In the genomic region with DNA sequence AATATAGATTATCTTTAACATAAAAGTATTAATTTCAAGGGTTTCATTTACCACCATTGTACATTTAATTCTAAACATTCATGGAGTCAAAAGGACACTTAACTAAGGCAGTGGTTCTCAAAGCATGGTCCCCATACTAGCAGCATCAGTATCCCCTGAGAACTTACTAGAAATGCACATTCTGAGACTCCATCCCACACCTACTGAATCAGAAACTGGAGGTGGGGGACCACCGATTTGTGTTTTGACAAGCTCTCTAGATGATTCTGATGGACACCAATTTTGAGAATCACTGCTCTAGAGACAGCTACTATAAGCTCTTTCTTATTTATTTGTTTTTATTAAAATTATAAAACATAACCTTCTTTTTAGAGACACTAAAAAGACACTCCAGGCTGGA, we compare ENCODE assay signal across 27 cellular contexts. TPM values are rescaled to one million over a fixed set of nuclear protein-coding genes. Genes with fewer than 3 reads are reported as not detected.
DNase-seq lines count a peak whose midpoint lies in the region; ATAC-seq lines count a peak whose summit lies in the region.
"Had no signal": no experiment of that assay in that cellular context is flagged by ENCODE, and none has a peak within 500 bp of the region (broad histone marks: within the 10 kb centered on the region; RNA-seq: fewer than 3 reads in every experiment).

No MANE protein-coding gene starts in this region.

- no peaks in the 10 kb centered on the region for H3K9me3 Mint-ChIP-seq in effector memory CD8-positive, alpha-beta T cell
- no peaks in the 10 kb centered on the region for H3K9me3 Mint-ChIP-seq in stimulated activated effector memory CD8-positive, alpha-beta T cell treated with anti-CD3 and anti-CD28 coated beads, Interleukin-12 subunit alpha, Interleukin-12 subunit beta, amount 100 ng/mL, for 72 hours
- no peaks in the 10 kb centered on the region for H3K9me3 Mint-ChIP-seq in natural killer cell treated with Interleukin-12 subunit alpha and Interleukin-12 subunit beta and Interleukin-15 and Interleukin-18, amount 100 ng/mL, for 72 hours
- H3K9me3 Mint-ChIP-seq in activated T-helper 17 cell treated with anti-CD3 and anti-CD28 coated beads, Interleukin-2, amount 50 U/mL, for 72 hours, result no peaks in the 10 kb centered on the region
- H3K9me3 Mint-ChIP-seq: CD14-positive monocyte; CD4-positive, alpha-beta memory T cell; CD4-positive, alpha-beta T cell; CD4-positive, CD25-positive, alpha-beta regulatory T cell; CD8-positive, alpha-beta memory T cell; CD8-positive, alpha-beta T cell had no signal

- H3K4me3 Mint-ChIP-seq in effector memory CD8-positive, alpha-beta T cell, result no peak overlapping the region
- no peak overlapping the region for H3K4me3 Mint-ChIP-seq in stimulated activated effector memory CD8-positive, alpha-beta T cell treated with anti-CD3 and anti-CD28 coated beads, Interleukin-12 subunit alpha, Interleukin-12 subunit beta, amount 100 ng/mL, for 72 hours
- H3K4me3 Mint-ChIP-seq in natural killer cell treated with Interleukin-12 subunit alpha and Interleukin-12 subunit beta and Interleukin-15 and Interleukin-18, amount 100 ng/mL, for 72 hours, result no peak overlapping the region
- H3K4me3 Mint-ChIP-seq in activated T-helper 17 cell treated with anti-CD3 and anti-CD28 coated beads, Interleukin-2, amount 50 U/mL, for 72 hours, result no peak overlapping the region
- H3K4me3 Mint-ChIP-seq: B cell; CD14-positive monocyte; CD4-positive, alpha-beta memory T cell; CD4-positive, alpha-beta T cell; CD4-positive, CD25-positive, alpha-beta regulatory T cell; CD8-positive, alpha-beta memory T cell; CD8-positive, alpha-beta T cell had no signal

- no peak for DNase-seq in effector memory CD8-positive, alpha-beta T cell
- DNase-seq in stimulated activated effector memory CD8-positive, alpha-beta T cell treated with anti-CD3 and anti-CD28 coated beads, Interleukin-12 subunit alpha, Interleukin-12 subunit beta, amount 100 ng/mL, for 72 hours (ENCODE audit: low spot score in 2 of 2), result no peak
- no peak for DNase-seq in natural killer cell treated with Interleukin-12 subunit alpha and Interleukin-12 subunit beta and Interleukin-15 and Interleukin-18, amount 100 ng/mL, for 72 hours (ENCODE audit: low spot score)
- DNase-seq: 8988T; ACHN; AML-193; BE2C; C1 segment of cervical spinal cord; Caco-2; Calu3; CD4-positive, alpha-beta memory T cell; CD4-positive, alpha-beta T cell; CD4-positive, CD25-positive, alpha-beta regulatory T cell; CD8-positive, alpha-beta memory T cell; CD8-positive, alpha-beta T cell; COR-L47; DMS 273 treated with DMSO at 0.1 percent for 48 hours; DMS153; DMS53; DMS79; DMS79 treated with DMSO at 0.1 percent for 48 hours; DND-41; EL had no signal

- H3K27ac Mint-ChIP-seq in effector memory CD8-positive, alpha-beta T cell, result peak overlapping the region; percentile 12 to 35
- H3K27ac Mint-ChIP-seq in stimulated activated effector memory CD8-positive, alpha-beta T cell treated with anti-CD3 and anti-CD28 coated beads, Interleukin-12 subunit alpha, Interleukin-12 subunit beta, amount 100 ng/mL, for 72 hours, result no peak overlapping the region
- H3K27ac Mint-ChIP-seq in natural killer cell treated with Interleukin-12 subunit alpha and Interleukin-12 subunit beta and Interleukin-15 and Interleukin-18, amount 100 ng/mL, for 72 hours, result no peak overlapping the region
- H3K27ac Mint-ChIP-seq in activated T-helper 17 cell treated with anti-CD3 and anti-CD28 coated beads, Interleukin-2, amount 50 U/mL, for 72 hours, result no peak overlapping the region
- H3K27ac Mint-ChIP-seq: B cell; CD4-positive, alpha-beta T cell; CD4-positive, CD25-positive, alpha-beta regulatory T cell; CD8-positive, alpha-beta memory T cell; CD8-positive, alpha-beta T cell had no signal

- ATAC-seq in effector memory CD8-positive, alpha-beta T cell (replicated peaks), result no peak
- peak; percentile 57 for ATAC-seq in stimulated activated effector memory CD8-positive, alpha-beta T cell treated with anti-CD3 and anti-CD28 coated beads, Interleukin-12 subunit alpha, Interleukin-12 subunit beta, amount 100 ng/mL, for 72 hours
- ATAC-seq in natural killer cell treated with Interleukin-12 subunit alpha and Interleukin-12 subunit beta and Interleukin-15 and Interleukin-18, amount 100 ng/mL, for 72 hours, result no peak
- no peak for ATAC-seq in activated T-helper 17 cell treated with anti-CD3 and anti-CD28 coated beads, Interleukin-2, amount 50 U/mL, for 72 hours (replicated peaks)
- ATAC-seq: A549; CD8-positive, alpha-beta T cell had no signal

- H3K27me3 Mint-ChIP-seq in effector memory CD8-positive, alpha-beta T cell, result no peaks in the 10 kb centered on the region
- H3K27me3 Mint-ChIP-seq in natural killer cell treated with Interleukin-12 subunit alpha and Interleukin-12 subunit beta and Interleukin-15 and Interleukin-18, amount 100 ng/mL, for 72 hours, result no peaks in the 10 kb centered on the region
- H3K27me3 Mint-ChIP-seq in activated T-helper 17 cell treated with anti-CD3 and anti-CD28 coated beads, Interleukin-2, amount 50 U/mL, for 72 hours, result no peaks in the 10 kb centered on the region
- H3K27me3 Mint-ChIP-seq: B cell; CD4-positive, alpha-beta memory T cell; CD4-positive, alpha-beta T cell; CD4-positive, CD25-positive, alpha-beta regulatory T cell; CD8-positive, alpha-beta memory T cell had no signal

- no peaks in the 10 kb centered on the region for H3K4me1 Mint-ChIP-seq in effector memory CD8-positive, alpha-beta T cell (ENCODE audit: low read depth in 2 of 2)
- H3K4me1 Mint-ChIP-seq in stimulated activated effector memory CD8-positive, alpha-beta T cell treated with anti-CD3 and anti-CD28 coated beads, Interleukin-12 subunit alpha, Interleukin-12 subunit beta, amount 100 ng/mL, for 72 hours, result no peaks in the 10 kb centered on the region
- peaks cover 0 to 1% of the 10 kb centered on the region in 2 donors for H3K4me1 Mint-ChIP-seq in natural killer cell treated with Interleukin-12 subunit alpha and Interleukin-12 subunit beta and Interleukin-15 and Interleukin-18, amount 100 ng/mL, for 72 hours (ENCODE audit: low read depth in 2 of 2)
- H3K4me1 Mint-ChIP-seq in activated T-helper 17 cell treated with anti-CD3 and anti-CD28 coated beads, Interleukin-2, amount 50 U/mL, for 72 hours, result peaks cover 6% of the 10 kb centered on the region
- H3K4me1 Mint-ChIP-seq: B cell, CD14-positive monocyte had no signal

- H3K36me3 Mint-ChIP-seq in effector memory CD8-positive, alpha-beta T cell (ENCODE audit: insufficient read depth), result peaks cover 71% of the 10 kb centered on the region
- peaks cover 79% of the 10 kb centered on the region for H3K36me3 Mint-ChIP-seq in stimulated activated effector memory CD8-positive, alpha-beta T cell treated with anti-CD3 and anti-CD28 coated beads, Interleukin-12 subunit alpha, Interleukin-12 subunit beta, amount 100 ng/mL, for 72 hours
- H3K36me3 Mint-ChIP-seq in natural killer cell treated with Interleukin-12 subunit alpha and Interleukin-12 subunit beta and Interleukin-15 and Interleukin-18, amount 100 ng/mL, for 72 hours, result peaks cover 13% of the 10 kb centered on the region
- H3K36me3 Mint-ChIP-seq in activated T-helper 17 cell treated with anti-CD3 and anti-CD28 coated beads, Interleukin-2, amount 50 U/mL, for 72 hours (ENCODE audit: low read depth), result peaks cover 86% of the 10 kb centered on the region

RNA-seq across cellular contexts. Expression of gene SENP5, which starts 34.0 kb away (rescaled TPM):
- total RNA-seq in natural killer cell treated with Interleukin-12 subunit alpha and Interleukin-12 subunit beta and Interleukin-15 and Interleukin-18, amount 100 ng/mL, for 72 hours, result 10 to 100 TPM; 54.5 to 68.4 TPM
- total RNA-seq in activated T-helper 17 cell treated with anti-CD3 and anti-CD28 coated beads, Interleukin-2, amount 50 U/mL, for 72 hours, result 10 to 100 TPM; 29.5 to 37.2 TPM

RNA-seq across cellular contexts. Expression of gene NCBP2, which starts 40.6 kb away (rescaled TPM):
- total RNA-seq in natural killer cell treated with Interleukin-12 subunit alpha and Interleukin-12 subunit beta and Interleukin-15 and Interleukin-18, amount 100 ng/mL, for 72 hours, result 10 to 100 TPM; 78.1 to 82.8 TPM
- total RNA-seq in activated T-helper 17 cell treated with anti-CD3 and anti-CD28 coated beads, Interleukin-2, amount 50 U/mL, for 72 hours, result 10 to 100 TPM; 68.1 to 89.0 TPM

Comparison
In these comparisons a context has a peak if more than half of its experiments do, and no peak if none do; other contexts are left out.
1. H3K27ac Mint-ChIP-seq: peak in effector memory CD8-positive, alpha-beta T cell (2 of 2); none in stimulated activated effector memory CD8-positive, alpha-beta T cell treated with anti-CD3 and anti-CD28 coated beads, Interleukin-12 subunit alpha, Interleukin-12 subunit beta, amount 100 ng/mL, for 72 hours (single experiment), natural killer cell treated with Interleukin-12 subunit alpha and Interleukin-12 subunit beta and Interleukin-15 and Interleukin-18, amount 100 ng/mL, for 72 hours (0 of 2) and activated T-helper 17 cell treated with anti-CD3 and anti-CD28 coated beads, Interleukin-2, amount 50 U/mL, for 72 hours (single experiment).